8 cellular contexts compared by ENCODE assay signal in genomic region chr5:7849531-7850240, GRCh38. TPM values are rescaled to one million over a fixed set of nuclear protein-coding genes. Genes with fewer than 3 reads are reported as not detected.
A peak's percentile ranks its signal among the peaks of the same experiment; 100 is the strongest.
DNase-seq lines count a peak whose midpoint lies in the region; ATAC-seq lines count a peak whose summit lies in the region.

No MANE protein-coding gene starts in this region.

- intact Hi-C loops in posterior vena cava (cut with DNase I) = no loop called here

- H3K36me3 ChIP-seq in duodenal mucosa (ENCODE audit: control insufficient read depth in 1 of 2, insufficient read depth in 2 of 2, low read length in 2 of 2) (no peaks in the 10 kb centered on the region), mucosa of stomach (ENCODE audit: control insufficient read depth, insufficient read depth, low read length) (no peaks in the 10 kb centered on the region)

- no peak overlapping the region for H3K27ac ChIP-seq in duodenal mucosa (ENCODE audit: low read depth, low read length)

- H3K27me3 ChIP-seq in duodenal mucosa (ENCODE audit: control insufficient read depth in 1 of 2, insufficient read depth in 2 of 2, low read length in 2 of 2) = peaks cover 21 to 24% of the 10 kb centered on the region in 2 donors
- H3K27me3 ChIP-seq in mucosa of stomach (ENCODE audit: control insufficient read depth, insufficient read depth, low read length) = peaks cover 22% of the 10 kb centered on the region

- peak; percentile 35 for DNase-seq in COLO668 (lab: John Stamatoyannopoulos, UW; ENCODE audit: unreplicated experiment)
- peak; percentile 79 to 83 for DNase-seq in NCI-H1930 (lab: John Stamatoyannopoulos, UW)
- DNase-seq in posterior vena cava (ENCODE audit: low spot score) = no peak
- no peak for DNase-seq in stimulated activated CD4-positive, alpha-beta T cell treated with anti-CD3 and anti-CD28 coated beads, Interleukin-4, amount 100 ng/mL, for 24 hours

- peaks cover 3 to 6% of the 10 kb centered on the region in 2 donors for H3K4me1 ChIP-seq in duodenal mucosa (ENCODE audit: control insufficient read depth in 1 of 2, insufficient read depth in 2 of 2, low read length in 2 of 2)
- peaks cover 19% of the 10 kb centered on the region for H3K4me1 ChIP-seq in mucosa of stomach (ENCODE audit: control insufficient read depth, insufficient read depth, low read length)

- H3K4me3 ChIP-seq in duodenal mucosa (ENCODE audit: low read depth in 1 of 2, low read length in 2 of 2) = peak overlapping the region; percentile 32 to 42
- no peak overlapping the region for H3K4me3 ChIP-seq in mucosa of stomach (ENCODE audit: low read length)

- H3K9ac ChIP-seq in duodenal mucosa (ENCODE audit: low read depth in 1 of 2, low read length in 2 of 2) = peak overlapping the region in 1 of 2 donors; percentile 12
- peak overlapping the region; percentile 34 for H3K9ac ChIP-seq in mucosa of stomach (ENCODE audit: low read length)

- ATAC-seq in HG02763 (IDR thresholded peaks at IDR 0.05; ENCODE audit: unreplicated experiment) = no peak
- ATAC-seq in GM21529 (IDR thresholded peaks at IDR 0.05; ENCODE audit: unreplicated experiment) = no peak

- H3K9me3 ChIP-seq in duodenal mucosa (ENCODE audit: control insufficient read depth in 1 of 2, low read length in 2 of 2) = no peaks in the 10 kb centered on the region
- no peaks in the 10 kb centered on the region for H3K9me3 ChIP-seq in mucosa of stomach (ENCODE audit: control insufficient read depth, low read length)

RNA-seq across cellular contexts. Expression of gene CFAP90, which starts 1.2 kb away (rescaled TPM):
- under 1 TPM in 1 of 2 donors, not detected in 1; 0.14 TPM for total RNA-seq in posterior vena cava

RNA-seq across cellular contexts. Expression of gene FASTKD3, which starts 19.1 kb away (rescaled TPM):
- 1 to 10 TPM; 5.7 to 7.6 TPM for total RNA-seq in posterior vena cava

RNA-seq across cellular contexts. Expression of gene MTRR, which starts 19.3 kb away (rescaled TPM):
- total RNA-seq in posterior vena cava = 10 to 100 TPM; 41.2 to 43.0 TPM

Comparison
In these comparisons a context has a peak if more than half of its experiments do, and no peak if none do; other contexts are left out.
1. DNase-seq: peak in COLO668 (single experiment) and NCI-H1930 (2 of 2); none in posterior vena cava (single experiment) and stimulated activated CD4-positive, alpha-beta T cell treated with anti-CD3 and anti-CD28 coated beads, Interleukin-4, amount 100 ng/mL, for 24 hours (single experiment).